11 cellular contexts compared by ENCODE assay signal in the genomic region with DNA sequence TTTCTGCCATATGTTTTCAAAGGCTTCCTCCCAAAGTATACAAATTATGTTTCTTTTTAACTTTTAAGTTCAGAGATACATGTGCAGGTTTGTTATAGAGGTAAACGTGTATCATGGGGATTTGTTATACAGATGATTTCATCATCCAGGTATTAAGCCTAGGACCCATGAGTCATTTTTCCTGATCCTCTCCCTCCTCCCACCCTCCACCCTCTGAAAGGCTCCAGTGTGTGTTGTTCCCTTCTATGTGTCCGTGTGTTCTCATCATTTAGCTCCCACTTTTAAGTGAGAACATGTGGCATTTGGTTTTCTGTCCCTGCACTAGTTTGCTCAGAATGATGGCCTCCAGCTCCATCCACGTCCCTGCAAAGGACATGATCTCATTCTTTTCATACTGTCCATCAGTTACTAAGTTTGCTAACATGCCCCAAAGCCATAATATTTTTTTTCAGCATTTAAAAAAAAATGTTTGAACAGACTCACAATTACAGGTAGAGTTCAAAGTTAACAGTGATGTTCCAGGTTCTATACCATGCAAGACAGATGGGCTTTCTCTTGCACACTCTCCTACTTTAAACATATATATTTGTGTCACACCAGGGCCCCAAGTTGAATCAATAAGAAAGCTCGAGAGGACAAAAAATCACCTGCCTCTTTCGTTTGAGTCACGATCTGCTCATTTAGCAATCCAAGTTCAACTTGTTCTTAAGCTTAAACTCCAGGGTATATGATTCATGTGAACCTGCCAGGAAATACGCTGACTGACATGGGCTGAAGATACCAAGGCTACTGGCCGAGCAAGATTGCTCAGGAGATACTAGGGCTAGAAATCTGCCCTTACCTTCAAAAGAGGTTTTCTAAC.
A peak's percentile ranks its signal among the peaks of the same experiment; 100 is the strongest.
DNase-seq lines count a peak whose midpoint lies in the region; ATAC-seq and TF ChIP-seq lines count a peak whose summit lies in the region.
"Had no signal": no experiment of that assay in that cellular context is flagged by ENCODE, and none has a peak within 500 bp of the region (broad histone marks: within the 10 kb centered on the region; RNA-seq: fewer than 3 reads in every experiment).

No MANE protein-coding gene starts in this region.

- 74 to 84% methylated on average over 8 of the region's 8 CpGs for WGBS in testis, 2 donors

- no peak for DNase-seq in stimulated activated naive CD8-positive, alpha-beta T cell treated with anti-CD3 and anti-CD28 coated beads, Interleukin-15, amount 100 ng/mL, for 72 hours
- DNase-seq in activated CD8-positive, alpha-beta T cell treated with anti-CD3 and anti-CD28 coated beads, Interleukin-2, amount 10 ng/mL, durations not matched to agents 7 days and 5 days = no peak
- DNase-seq in islet precursor cell = peak; percentile 58
- DNase-seq in ureter (ENCODE audit: low spot score) = peak; percentile 51
- no peak for DNase-seq in substantia nigra (lab: John Stamatoyannopoulos, UW)
- DNase-seq in testis = no peak
- DNase-seq: amniotic stem cell, NCI-H1930, right lobe of liver had no signal

- no peak for TF ChIP-seq POLR2A in testis (IDR thresholded peaks at IDR 0.05)

- no peaks in the 10 kb centered on the region for H3K27me3 ChIP-seq in testis
- H3K27me3 ChIP-seq: right lobe of liver had no signal

- H3K4me1 ChIP-seq in testis = no peaks in the 10 kb centered on the region
- H3K4me1 ChIP-seq: right lobe of liver had no signal

- H3K27ac Mint-ChIP-seq in stimulated activated naive CD8-positive, alpha-beta T cell treated with anti-CD3 and anti-CD28 coated beads, Interleukin-15, Interleukin-2, amounts not matched to agents 100 ng/mL and 50 ng/mL, for 24 hours = peak overlapping the region; percentile 66
- H3K27ac Mint-ChIP-seq in stimulated activated naive CD8-positive, alpha-beta T cell treated with anti-CD3 and anti-CD28 coated beads, Interleukin-15, amount 100 ng/mL, for 72 hours = no peak overlapping the region
- peak overlapping the region; percentile 91 for H3K27ac Mint-ChIP-seq in activated CD8-positive, alpha-beta T cell treated with anti-CD3 and anti-CD28 coated beads, Interleukin-2, amount 10 ng/mL, durations not matched to agents 7 days and 5 days

- H3K27ac ChIP-seq in substantia nigra (ENCODE audit: low read depth, low read length, poor library complexity, severe bottlenecking) (no peak overlapping the region), testis (no peak overlapping the region)

- H3K4me1 Mint-ChIP-seq in stimulated activated naive CD8-positive, alpha-beta T cell treated with anti-CD3 and anti-CD28 coated beads, Interleukin-15, Interleukin-2, amounts not matched to agents 100 ng/mL and 50 ng/mL, for 24 hours (ENCODE audit: low read depth) = peaks cover 26% of the 10 kb centered on the region
- H3K4me1 Mint-ChIP-seq in stimulated activated naive CD8-positive, alpha-beta T cell treated with anti-CD3 and anti-CD28 coated beads, Interleukin-15, amount 100 ng/mL, for 72 hours = peaks cover 30% of the 10 kb centered on the region
- H3K4me1 Mint-ChIP-seq in activated CD8-positive, alpha-beta T cell treated with anti-CD3 and anti-CD28 coated beads, Interleukin-2, amount 10 ng/mL, durations not matched to agents 7 days and 5 days (ENCODE audit: low read depth) = peaks cover 33% of the 10 kb centered on the region

- no peak for ATAC-seq in stimulated activated naive CD8-positive, alpha-beta T cell treated with anti-CD3 and anti-CD28 coated beads, Interleukin-15, amount 100 ng/mL, for 72 hours
- no peak for ATAC-seq in activated CD8-positive, alpha-beta T cell treated with anti-CD3 and anti-CD28 coated beads, Interleukin-2, amount 10 ng/mL, durations not matched to agents 7 days and 5 days
- no peak for ATAC-seq in HG03520 (IDR thresholded peaks at IDR 0.05; ENCODE audit: unreplicated experiment)

- H3K36me3 ChIP-seq in testis (ENCODE audit: low read depth, missing control alignments) = no peaks in the 10 kb centered on the region
- H3K36me3 ChIP-seq: right lobe of liver had no signal

- no peak overlapping the region for H3K4me3 ChIP-seq in testis
- H3K4me3 ChIP-seq: right lobe of liver had no signal

- no peak overlapping the region for H3K4me3 Mint-ChIP-seq in stimulated activated naive CD8-positive, alpha-beta T cell treated with anti-CD3 and anti-CD28 coated beads, Interleukin-15, Interleukin-2, amounts not matched to agents 100 ng/mL and 50 ng/mL, for 24 hours
- H3K4me3 Mint-ChIP-seq in stimulated activated naive CD8-positive, alpha-beta T cell treated with anti-CD3 and anti-CD28 coated beads, Interleukin-15, amount 100 ng/mL, for 72 hours = no peak overlapping the region
- H3K4me3 Mint-ChIP-seq in activated CD8-positive, alpha-beta T cell treated with anti-CD3 and anti-CD28 coated beads, Interleukin-2, amount 10 ng/mL, durations not matched to agents 7 days and 5 days = no peak overlapping the region

- no peaks in the 10 kb centered on the region for H3K9me3 ChIP-seq in testis
- H3K9me3 ChIP-seq: right lobe of liver had no signal

- no peaks in the 10 kb centered on the region for H3K9me3 Mint-ChIP-seq in stimulated activated naive CD8-positive, alpha-beta T cell treated with anti-CD3 and anti-CD28 coated beads, Interleukin-15, Interleukin-2, amounts not matched to agents 100 ng/mL and 50 ng/mL, for 24 hours
- no peaks in the 10 kb centered on the region for H3K9me3 Mint-ChIP-seq in stimulated activated naive CD8-positive, alpha-beta T cell treated with anti-CD3 and anti-CD28 coated beads, Interleukin-15, amount 100 ng/mL, for 72 hours
- no peaks in the 10 kb centered on the region for H3K9me3 Mint-ChIP-seq in activated CD8-positive, alpha-beta T cell treated with anti-CD3 and anti-CD28 coated beads, Interleukin-2, amount 10 ng/mL, durations not matched to agents 7 days and 5 days (ENCODE audit: insufficient read depth)

- no peaks in the 10 kb centered on the region for H3K27me3 Mint-ChIP-seq in stimulated activated naive CD8-positive, alpha-beta T cell treated with anti-CD3 and anti-CD28 coated beads, Interleukin-15, Interleukin-2, amounts not matched to agents 100 ng/mL and 50 ng/mL, for 24 hours
- H3K27me3 Mint-ChIP-seq in stimulated activated naive CD8-positive, alpha-beta T cell treated with anti-CD3 and anti-CD28 coated beads, Interleukin-15, amount 100 ng/mL, for 72 hours = no peaks in the 10 kb centered on the region
- H3K27me3 Mint-ChIP-seq in activated CD8-positive, alpha-beta T cell treated with anti-CD3 and anti-CD28 coated beads, Interleukin-2, amount 10 ng/mL, durations not matched to agents 7 days and 5 days (ENCODE audit: low read depth) = no peaks in the 10 kb centered on the region

- POLR2A ChIA-PET in activated CD8-positive, alpha-beta T cell treated with anti-CD3 and anti-CD28 coated beads, Interleukin-2, amount 10 ng/mL, durations not matched to agents 7 days and 5 days (lab: Charles Lee) = interaction anchor here (2.1 kb wide), 1 partner anchor 182 kb away, joined by 9 read pairs; no protein-coding TSS in a partner anchor

- intact Hi-C loops in testis (cut with DNase I; ENCODE audit: low total_unique reads) = no loop called here

- H3K36me3 Mint-ChIP-seq in stimulated activated naive CD8-positive, alpha-beta T cell treated with anti-CD3 and anti-CD28 coated beads, Interleukin-15, Interleukin-2, amounts not matched to agents 100 ng/mL and 50 ng/mL, for 24 hours (ENCODE audit: low read depth) = no peaks in the 10 kb centered on the region
- peaks cover 8% of the 10 kb centered on the region for H3K36me3 Mint-ChIP-seq in activated CD8-positive, alpha-beta T cell treated with anti-CD3 and anti-CD28 coated beads, Interleukin-2, amount 10 ng/mL, durations not matched to agents 7 days and 5 days (ENCODE audit: low read depth)

- CTCF ChIA-PET in activated CD8-positive, alpha-beta T cell treated with anti-CD3 and anti-CD28 coated beads, Interleukin-2, amount 10 ng/mL, durations not matched to agents 7 days and 5 days (lab: Charles Lee) = interaction anchor here (1.6 to 2.4 kb wide), 6 partner anchors 12 to 198 kb away, joined by 3 to 11 read pairs (median 8); a partner anchor contains a TSS

- TF ChIP-seq CTCF in testis (IDR thresholded peaks at IDR 0.05) = no peak

Comparison
In these comparisons a context has a peak if more than half of its experiments do, and no peak if none do; other contexts are left out.
1. H3K27ac Mint-ChIP-seq: peak in stimulated activated naive CD8-positive, alpha-beta T cell treated with anti-CD3 and anti-CD28 coated beads, Interleukin-15, Interleukin-2, amounts not matched to agents 100 ng/mL and 50 ng/mL, for 24 hours (single experiment) and activated CD8-positive, alpha-beta T cell treated with anti-CD3 and anti-CD28 coated beads, Interleukin-2, amount 10 ng/mL, durations not matched to agents 7 days and 5 days (single experiment); none in stimulated activated naive CD8-positive, alpha-beta T cell treated with anti-CD3 and anti-CD28 coated beads, Interleukin-15, amount 100 ng/mL, for 72 hours (0 of 2).
2. DNase-seq: peak in islet precursor cell (single experiment) and ureter (single experiment); none in stimulated activated naive CD8-positive, alpha-beta T cell treated with anti-CD3 and anti-CD28 coated beads, Interleukin-15, amount 100 ng/mL, for 72 hours (0 of 2), activated CD8-positive, alpha-beta T cell treated with anti-CD3 and anti-CD28 coated beads, Interleukin-2, amount 10 ng/mL, durations not matched to agents 7 days and 5 days (single experiment), substantia nigra (0 of 49) and testis (single experiment).